In the genomic region with DNA sequence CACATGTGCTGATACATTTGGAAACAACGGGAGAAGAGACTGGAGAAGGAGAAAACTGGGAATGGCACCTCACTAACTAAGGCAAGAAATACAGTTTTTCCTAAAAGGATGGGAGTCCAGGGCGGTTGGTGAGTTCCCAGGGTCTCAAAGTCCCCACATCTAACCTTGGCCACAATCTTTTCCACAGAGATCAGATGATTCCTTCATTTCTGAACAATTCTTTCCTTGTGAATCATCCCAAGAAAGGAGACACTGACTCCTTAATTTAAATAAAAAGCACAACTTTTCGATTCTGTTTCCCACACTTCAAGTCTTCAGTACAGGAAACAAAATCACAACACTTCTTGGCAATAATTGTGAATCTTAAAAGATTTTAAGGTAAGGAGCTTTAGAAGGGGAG, we compare ENCODE assay signal across 20 cellular contexts.
A peak's percentile ranks its signal among the peaks of the same experiment; 100 is the strongest.
DNase-seq lines count a peak whose midpoint lies in the region; ATAC-seq and TF ChIP-seq lines count a peak whose summit lies in the region.
"Had no signal": no experiment of that assay in that cellular context is flagged by ENCODE, and none has a peak within 500 bp of the region (broad histone marks: within the 10 kb centered on the region; RNA-seq: fewer than 3 reads in every experiment).

No MANE protein-coding gene starts in this region.

- no peaks in the 10 kb centered on the region for H3K9me3 ChIP-seq in adipocyte (ENCODE audit: control insufficient read depth, low read length)
- H3K9me3 ChIP-seq: body of pancreas, colonic mucosa, right atrium auricular region, uterus had no signal

- no peak overlapping the region for H3K9ac ChIP-seq in adipocyte (ENCODE audit: low read length)

- DNase-seq in EH (ENCODE audit: low read depth): peak; percentile 1
- DNase-seq in adipocyte (ENCODE audit: low read depth): no peak
- peak; percentile 30 for DNase-seq in fibroblast of mammary gland (ENCODE audit: low read depth)
- DNase-seq in skeletal muscle cell (ENCODE audit: low read depth): peak; percentile 8
- no peak for DNase-seq in NCI-H2107 treated with DMSO at 0.1 percent for 48 hours (lab: John Stamatoyannopoulos, UW; ENCODE audit: unreplicated experiment)
- DNase-seq in middle frontal gyrus (ENCODE audit: extremely low spot score, low spot score): no peak
- no peak for DNase-seq in activated effector memory CD4-positive, alpha-beta T cell treated with Interleukin-2 at 50 U/mL for 16 hours
- DNase-seq: activated CD8-positive, alpha-beta memory T cell treated with anti-CD3 and anti-CD28 coated beads for 24 hours; activated naive CD4-positive, alpha-beta T cell treated with anti-CD3 and anti-CD28 coated beads, Interleukin-2, amount 50 U/mL, for 16 hours; activated T-cell treated with anti-CD3 and anti-CD28 coated beads, Interleukin-2, amount 50 U/mL, for 48 hours; body of pancreas; CD4-positive, alpha-beta T cell; colonic mucosa; DMS53; NCI-H1930; RPMI8226; T1000; uterus had no signal

- H3K36me3 ChIP-seq in adipocyte (ENCODE audit: control insufficient read depth, insufficient read depth, low read length, severe bottlenecking): no peaks in the 10 kb centered on the region
- H3K36me3 ChIP-seq: colonic mucosa, right atrium auricular region, uterus had no signal

- H3K4me3 ChIP-seq in adipocyte (ENCODE audit: low read length) (peak overlapping the region; percentile 17), fibroblast of mammary gland (ENCODE audit: control insufficient read depth, low read depth, low read length) (no peak overlapping the region), skeletal muscle cell (ENCODE audit: low read depth, low read length) (no peak overlapping the region)
- H3K4me3 ChIP-seq: body of pancreas, colonic mucosa, right atrium auricular region, uterus had no signal

- no peak for ATAC-seq in GM19455 (IDR thresholded peaks at IDR 0.05; ENCODE audit: unreplicated experiment)
- ATAC-seq: body of pancreas had no signal

- peaks cover 10% of the 10 kb centered on the region for H3K4me1 ChIP-seq in adipocyte (ENCODE audit: control insufficient read depth, insufficient read depth, low read length)
- H3K4me1 ChIP-seq: body of pancreas, colonic mucosa, right atrium auricular region, uterus had no signal

- no peaks in the 10 kb centered on the region for H3K27me3 ChIP-seq in adipocyte (replicated peaks; ENCODE audit: control insufficient read depth, insufficient read depth, low read length)
- H3K27me3 ChIP-seq: body of pancreas, colonic mucosa, right atrium auricular region, uterus had no signal

- TF ChIP-seq CTCF in fibroblast of mammary gland (conservative IDR thresholded peaks at IDR 0.05; ENCODE audit: control insufficient read depth, insufficient read depth, low read depth, low read length): no peak

Comparison
In these comparisons a context has a peak if more than half of its experiments do, and no peak if none do; other contexts are left out.
1. DNase-seq: peak in EH (single experiment), fibroblast of mammary gland (single experiment) and skeletal muscle cell (single experiment); none in adipocyte (single experiment), NCI-H2107 treated with DMSO at 0.1 percent for 48 hours (single experiment), middle frontal gyrus (single experiment) and activated effector memory CD4-positive, alpha-beta T cell treated with Interleukin-2 at 50 U/mL for 16 hours (single experiment).